In the genomic region with DNA sequence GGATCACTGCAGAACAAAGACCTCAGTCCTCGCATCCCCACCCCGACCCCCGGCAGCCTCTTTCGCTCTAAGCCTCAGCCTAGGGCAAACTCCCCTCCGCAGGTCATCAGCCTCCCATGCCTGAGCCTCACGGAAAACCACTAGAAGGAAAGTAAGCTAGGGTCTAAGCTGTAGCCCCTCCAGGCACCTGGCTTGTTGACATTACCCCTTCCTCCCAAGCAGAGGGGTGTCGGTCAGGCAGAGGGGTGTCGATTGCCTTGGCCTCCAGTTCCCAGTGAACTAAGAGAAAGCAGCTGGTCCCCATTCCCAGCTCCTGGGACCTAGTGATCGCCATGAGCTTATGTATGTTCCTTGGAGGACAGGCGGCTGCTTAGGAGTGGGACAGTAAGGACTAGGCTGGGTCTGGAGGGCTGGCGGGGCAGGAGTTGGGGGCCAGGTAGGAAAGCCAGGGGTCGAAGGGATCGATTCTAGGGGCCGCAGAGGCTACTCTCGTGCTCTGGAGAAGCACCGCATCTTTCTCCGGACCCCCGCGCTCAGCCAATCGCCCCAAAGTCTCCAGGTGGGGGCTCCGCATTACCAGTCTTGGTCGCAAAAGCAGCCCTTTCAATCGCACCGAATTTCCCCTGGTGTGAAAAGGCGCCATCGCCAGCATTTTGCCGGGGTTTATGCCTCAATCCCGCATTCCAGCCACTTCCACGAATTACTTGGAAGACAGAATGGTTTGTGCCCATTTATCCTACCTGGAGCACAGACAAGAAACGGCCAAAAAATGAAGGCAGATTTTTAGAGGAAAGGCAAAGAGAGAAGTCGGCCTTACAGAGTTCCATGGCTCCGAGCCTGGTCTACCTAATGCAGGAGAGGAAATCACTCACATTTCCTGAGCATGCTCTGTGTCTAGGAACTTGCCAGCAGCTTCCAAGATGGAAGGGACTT, we compare ENCODE assay signal across 20 cellular contexts. TPM values are rescaled to one million over a fixed set of nuclear protein-coding genes. Genes with fewer than 3 reads are reported as not detected.
DNase-seq lines count a peak whose midpoint lies in the region; ATAC-seq, FAIRE-seq and TF ChIP-seq lines count a peak whose summit lies in the region.
"Had no signal": no experiment of that assay in that cellular context is flagged by ENCODE, and none has a peak within 500 bp of the region (broad histone marks: within the 10 kb centered on the region; RNA-seq: fewer than 3 reads in every experiment).

No MANE protein-coding gene starts in this region.

- H3K79me2 ChIP-seq in osteoblast (ENCODE audit: insufficient read depth, low read length), result no peaks in the 10 kb centered on the region

- H3K9me3 Mint-ChIP-seq in endodermal cell, result no peaks in the 10 kb centered on the region

- ATAC-seq in HG02798 (IDR thresholded peaks at IDR 0.05; ENCODE audit: poor library complexity, unreplicated experiment), result no peak
- no peak for ATAC-seq in GM18519 (IDR thresholded peaks at IDR 0.05; ENCODE audit: low FRiP score, unreplicated experiment)

- 7 to 10% methylated on average over 27 to 32 of the region's 32 CpGs for WGBS in endodermal cell (ENCODE audit: insufficient coverage in 1 of 2, insufficient read length in 1 of 2), 2 experiments

- H3K9me3 ChIP-seq in HUES6 (ENCODE audit: control insufficient read depth, insufficient read depth, low read depth, low read length), result no peaks in the 10 kb centered on the region
- no peaks in the 10 kb centered on the region for H3K9me3 ChIP-seq in endodermal cell (ENCODE audit: control insufficient read depth, low read length)
- H3K9me3 ChIP-seq in osteoblast (ENCODE audit: low read depth, low read length), result no peaks in the 10 kb centered on the region
- H3K9me3 ChIP-seq: MG63 had no signal

- peaks cover 24% of the 10 kb centered on the region; the same call in 1 of the 2 replicates for H3K4me1 ChIP-seq in HUES6 (ENCODE audit: control insufficient read depth, insufficient read depth, low read length)
- peaks cover 9% of the 10 kb centered on the region for H3K4me1 ChIP-seq in endodermal cell (ENCODE audit: control insufficient read depth, insufficient read depth, low read length)
- peaks cover 3% of the 10 kb centered on the region for H3K4me1 ChIP-seq in osteoblast (ENCODE audit: insufficient read depth, low read length)

- H3K4me3 ChIP-seq in HUES6 (ENCODE audit: low read depth, low read length) (peak overlapping the region; percentile 29; the same call in 1 of the 2 replicates), endodermal cell (ENCODE audit: low read length) (no peak overlapping the region), osteoblast (ENCODE audit: insufficient read depth, low read length) (no peak overlapping the region)
- H3K4me3 ChIP-seq: MG63 had no signal

- H3K27me3 ChIP-seq in HUES6 (ENCODE audit: control insufficient read depth, insufficient read depth, low read length), result peaks cover 100% of the 10 kb centered on the region
- H3K27me3 ChIP-seq in endodermal cell (ENCODE audit: control insufficient read depth, insufficient read depth, low read length, poor library complexity, severe bottlenecking), result peaks cover 100% of the 10 kb centered on the region
- H3K27me3 ChIP-seq in osteoblast (ENCODE audit: insufficient read depth, low read length), result peaks cover 100% of the 10 kb centered on the region
- H3K27me3 ChIP-seq: MG63 had no signal

- H3K36me3 Mint-ChIP-seq in endodermal cell (ENCODE audit: low read depth), result no peaks in the 10 kb centered on the region
- H3K36me3 Mint-ChIP-seq: CD8-positive, alpha-beta memory T cell had no signal

- TF ChIP-seq CTCF in endodermal cell (conservative IDR thresholded peaks at IDR 0.05), result no peak
- TF ChIP-seq CTCF in osteoblast (IDR thresholded peaks at IDR 0.05; ENCODE audit: extremely low read depth, low read depth, low read length), result no peak

- H3K4me3 Mint-ChIP-seq in endodermal cell, result no peak overlapping the region

- no peak overlapping the region for H3K27ac Mint-ChIP-seq in endodermal cell

- no peak overlapping the region for H3K9ac ChIP-seq in HUES6 (ENCODE audit: low read length)
- H3K9ac ChIP-seq in endodermal cell (ENCODE audit: extremely low read depth, low read length, poor library complexity, severe bottlenecking), result no peak overlapping the region
- H3K9ac ChIP-seq: KMS-11 had no signal

- H3K27ac ChIP-seq in HUES6 (ENCODE audit: low read depth, low read length) (no peak overlapping the region), endodermal cell (ENCODE audit: low read depth, low read length) (no peak overlapping the region), osteoblast (ENCODE audit: low read depth, low read length) (no peak overlapping the region)
- H3K27ac ChIP-seq: HL-60, KMS-11 had no signal

- FAIRE-seq in G401.6 (lab: Jason Lieb, UNC), result peak; percentile 13
- no peak for FAIRE-seq in urothelium cell line (lab: Jason Lieb, UNC)

- H3K4me1 Mint-ChIP-seq in endodermal cell, result peaks cover 16% of the 10 kb centered on the region

- H3K36me3 ChIP-seq in HUES6 (ENCODE audit: control insufficient read depth, insufficient read depth, low read length) (no peaks in the 10 kb centered on the region), endodermal cell (ENCODE audit: control insufficient read depth, insufficient read depth, low read length) (no peaks in the 10 kb centered on the region), osteoblast (ENCODE audit: insufficient read depth, low read length) (no peaks in the 10 kb centered on the region)
- H3K36me3 ChIP-seq: MG63 had no signal

- peaks cover 3% of the 10 kb centered on the region for H4K20me1 ChIP-seq in osteoblast (ENCODE audit: insufficient read depth, low read length)

- peaks cover 100% of the 10 kb centered on the region for H3K27me3 Mint-ChIP-seq in endodermal cell (ENCODE audit: insufficient read depth)

- no peak overlapping the region for H2AFZ ChIP-seq in osteoblast (ENCODE audit: low read length)

- peak; percentile 73 for DNase-seq in endodermal cell
- DNase-seq in osteoblast (ENCODE audit: insufficient read length, low spot score, missing footprints), result peak; percentile 44
- DNase-seq in urothelium cell line (ENCODE audit: low spot score), result no peak
- DNase-seq: CD8-positive, alpha-beta memory T cell; DND-41; HCEC 1CT; MG63; NCI-H1105; NCI-H187; NCI-H446 treated with DMSO at 0.1 percent for 48 hours; NCI-H774; SIG-M5 had no signal

- H3K4me2 ChIP-seq in osteoblast (ENCODE audit: insufficient read depth, low read length), result no peak overlapping the region
- H3K4me2 ChIP-seq: KMS-11 had no signal

RNA-seq across cellular contexts. Expression of a gene that starts 21.3 kb away (rescaled TPM):
- total RNA-seq in endodermal cell (not detected), osteoblast (not detected in 2 replicates)
- 0.21 TPM for polyA plus RNA-seq in endodermal cell (2013, experiment 1 of 2)
- not detected for polyA plus RNA-seq in endodermal cell (2013, experiment 2 of 2)
- total RNA-seq: CD8-positive, alpha-beta memory T cell had no signal
- polyA plus RNA-seq: CD8-positive, alpha-beta memory T cell had no signal

RNA-seq across cellular contexts. Expression of a gene that starts 26.9 kb away (rescaled TPM):
- total RNA-seq in endodermal cell (not detected), osteoblast (not detected in 2 replicates)
- 0.68 TPM for polyA plus RNA-seq in endodermal cell (2013, experiment 1 of 2)
- 0.58 TPM for polyA plus RNA-seq in endodermal cell (2013, experiment 2 of 2)
- total RNA-seq: CD8-positive, alpha-beta memory T cell had no signal
- polyA plus RNA-seq: CD8-positive, alpha-beta memory T cell had no signal

RNA-seq across cellular contexts. Expression of a gene that starts 27.6 kb away (rescaled TPM):
- total RNA-seq in endodermal cell, result not detected
- polyA plus RNA-seq in endodermal cell (2013, experiment 1 of 2), result not detected
- polyA plus RNA-seq in endodermal cell (2013, experiment 2 of 2), result not detected
- 0.88 TPM in 1 of 2 replicates, not detected in the other for total RNA-seq in osteoblast
- total RNA-seq: CD8-positive, alpha-beta memory T cell; RPMI7951 had no signal
- polyA plus RNA-seq: BJ; CD8-positive, alpha-beta memory T cell had no signal
